Comparison of ENCODE assay signal across 2 cellular contexts in genomic region chr2:235642446-235643107, GRCh38.
A peak's percentile ranks its signal among the peaks of the same experiment; 100 is the strongest.
TF ChIP-seq lines count a peak whose summit lies in the region.

No MANE protein-coding gene starts in this region.

TF ChIP-seq in IMR-90, 13 proteins besides CTCF, POLR2A, EP300 and RAD21:
- TF ChIP-seq BHLHE40 (IDR thresholded peaks at IDR 0.05; ENCODE audit: low read depth, low read length) (no peak), RCOR1 (IDR thresholded peaks at IDR 0.05; ENCODE audit: insufficient replicate concordance, low read length) (peak; percentile 66), CHD1 (IDR thresholded peaks at IDR 0.05; ENCODE audit: low read depth, low read length) (no peak), FOS (IDR thresholded peaks at IDR 0.05; ENCODE audit: low read depth, low read length) (no peak), CEBPB (IDR thresholded peaks at IDR 0.05; ENCODE audit: low read depth, low read length) (no peak), RFX5 (IDR thresholded peaks at IDR 0.05; ENCODE audit: low read depth, low read length) (no peak), SMC3 (IDR thresholded peaks at IDR 0.05; ENCODE audit: low read depth, low read length) (no peak), ELK1 (IDR thresholded peaks at IDR 0.05; ENCODE audit: borderline replicate concordance, low read depth, low read length) (no peak), MXI1 (IDR thresholded peaks at IDR 0.05; ENCODE audit: borderline replicate concordance, low read depth, low read length) (no peak), NFE2L2 (IDR thresholded peaks at IDR 0.05; ENCODE audit: low read depth, low read length) (no peak), MAFK (IDR thresholded peaks at IDR 0.05; ENCODE audit: low read depth, low read length) (0 out of 2 replicates have a peak, but pooled peaks have one; percentile 1), USF2 (IDR thresholded peaks at IDR 0.05; ENCODE audit: low read depth, low read length) (no peak), MAZ (IDR thresholded peaks at IDR 0.05; ENCODE audit: borderline replicate concordance, low read depth, low read length) (no peak)

TF ChIP-seq in K562, 482 proteins besides CTCF, POLR2A, EP300 and RAD21:
- TF ChIP-seq MAFF (IDR thresholded peaks at IDR 0.05; ENCODE audit: low read length) (no peak), TFAP4 (CRISPR knock-in tag; IDR thresholded peaks at IDR 0.05; ENCODE audit: borderline replicate concordance) (peak; percentile 39; the same call in 1 of the 2 replicates)
